In the genomic region with DNA sequence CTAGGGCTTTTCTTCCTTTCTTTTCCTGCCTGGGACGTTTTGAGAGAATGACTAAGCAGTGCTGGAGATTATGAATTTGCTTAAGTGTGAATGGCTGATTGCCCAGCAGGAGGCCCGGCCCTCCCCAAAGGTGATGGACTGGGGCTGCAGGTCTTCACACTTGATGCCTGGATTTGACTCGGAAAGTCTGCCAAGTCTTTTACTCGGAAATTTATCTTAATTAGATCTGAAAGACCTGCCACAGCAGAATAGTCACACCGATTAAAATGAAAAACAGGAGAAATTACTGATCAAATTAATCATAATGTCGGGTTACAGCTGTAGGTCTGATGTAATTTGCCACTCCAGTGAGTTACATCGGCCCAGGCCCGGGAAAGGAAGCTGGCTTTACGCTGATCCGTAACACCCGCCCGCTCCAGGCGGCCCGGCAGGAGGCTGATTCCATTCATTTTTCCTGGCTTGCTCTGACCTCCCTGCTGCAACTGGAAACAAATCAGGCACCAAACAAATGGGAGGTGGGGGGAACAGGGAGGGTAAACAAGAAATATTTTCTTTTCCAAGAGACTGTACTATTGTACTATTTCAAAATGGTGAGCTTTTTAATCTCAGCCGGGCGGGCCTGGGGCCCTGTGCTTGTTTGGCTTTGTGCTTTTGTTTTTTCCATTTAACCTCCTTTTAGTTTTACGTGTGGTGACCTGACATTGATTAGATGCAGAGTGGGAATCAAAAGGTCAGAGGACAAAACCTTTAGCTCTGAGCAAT, we compare ENCODE assay signal across 11 cellular contexts.
DNase-seq lines count a peak whose midpoint lies in the region; ATAC-seq and TF ChIP-seq lines count a peak whose summit lies in the region.
"Had no signal": no experiment of that assay in that cellular context is flagged by ENCODE, and none has a peak within 500 bp of the region (broad histone marks: within the 10 kb centered on the region; RNA-seq: fewer than 3 reads in every experiment).

No MANE protein-coding gene starts in this region.

- H3K4me3 ChIP-seq in fibroblast of the aortic adventitia (ENCODE audit: low read depth, low read length), result no peak overlapping the region
- H3K4me3 ChIP-seq in esophagus squamous epithelium, result peak overlapping the region in 1 of 4 donors; percentile 32
- H3K4me3 ChIP-seq: PC-9, tibial nerve had no signal

- in situ Hi-C loops in G401 (cut with HindIII; ENCODE audit: low sequenced_read_pairs), result no loop called here

- TF ChIP-seq POLR2A in esophagus squamous epithelium (IDR thresholded peaks at IDR 0.05), result no peak

- H3K4me1 ChIP-seq in esophagus squamous epithelium, result peaks cover 0 to 22% (median 3%) of the 10 kb centered on the region in 3 donors

- no peaks in the 10 kb centered on the region for H3K9me3 ChIP-seq in esophagus squamous epithelium
- H3K9me3 ChIP-seq: tibial nerve had no signal

- peak overlapping the region in 2 of 4 donors; percentile 27 for H3K27ac ChIP-seq in esophagus squamous epithelium
- H3K27ac ChIP-seq: PC-9, tibial nerve had no signal

- TF ChIP-seq CTCF in fibroblast of the aortic adventitia (IDR thresholded peaks at IDR 0.05; ENCODE audit: insufficient read depth, low read length) (no peak), esophagus squamous epithelium (IDR thresholded peaks at IDR 0.05) (peak in 1 of 6 experiments; percentile 42)

- DNase-seq in G401 (ENCODE audit: low spot score), result peak; percentile 7
- peak; percentile 31 for DNase-seq in NCI-H774 (lab: John Stamatoyannopoulos, UW)
- peak; percentile 51 for DNase-seq in fibroblast of the aortic adventitia (ENCODE audit: low read depth)
- DNase-seq in non-pigmented ciliary epithelial cell (ENCODE audit: low read depth), result peak; percentile 30
- DNase-seq in esophagus squamous epithelium (lab: John Stamatoyannopoulos, UW), result no peak
- DNase-seq in NCI-H510A treated with DMSO at 0.1 percent for 48 hours (lab: John Stamatoyannopoulos, UW), result no peak
- no peak for DNase-seq in SIG-M5 (lab: John Stamatoyannopoulos, UW)
- DNase-seq: occipital lobe had no signal

- 35 to 38% methylated on average over 15 to 17 of the region's 17 CpGs for WGBS in esophagus squamous epithelium, 2 donors

- no peaks in the 10 kb centered on the region for H3K36me3 ChIP-seq in esophagus squamous epithelium
- H3K36me3 ChIP-seq: tibial nerve had no signal

- ATAC-seq in GM21447 (IDR thresholded peaks at IDR 0.05; ENCODE audit: unreplicated experiment), result no peak

- intact Hi-C loops in esophagus squamous epithelium (cut with DNase I), result no loop called here

- H3K27me3 ChIP-seq in esophagus squamous epithelium, result peaks cover 0 to 3% (median 0%) of the 10 kb centered on the region in 4 donors
- H3K27me3 ChIP-seq: tibial nerve had no signal

Comparison
In these comparisons a context has a peak if more than half of its experiments do, and no peak if none do; other contexts are left out.
1. DNase-seq: peak in G401 (single experiment), NCI-H774 (single experiment), fibroblast of the aortic adventitia (single experiment) and non-pigmented ciliary epithelial cell (single experiment); none in esophagus squamous epithelium (single experiment), NCI-H510A treated with DMSO at 0.1 percent for 48 hours (single experiment) and SIG-M5 (single experiment).